ENCODE assay signal across 23 cellular contexts in genomic region chr18:27967938-27968803, GRCh38.
A peak's percentile ranks its signal among the peaks of the same experiment; 100 is the strongest.
DNase-seq lines count a peak whose midpoint lies in the region; ATAC-seq, FAIRE-seq and TF ChIP-seq lines count a peak whose summit lies in the region.
"Had no signal": no experiment of that assay in that cellular context is flagged by ENCODE, and none has a peak within 500 bp of the region (broad histone marks: within the 10 kb centered on the region; RNA-seq: fewer than 3 reads in every experiment).

No MANE protein-coding gene starts in this region.

- H3K4me2 ChIP-seq in HepG2 (ENCODE audit: low read depth, low read length), result no peak overlapping the region

- no peaks in the 10 kb centered on the region for H3K36me3 Mint-ChIP-seq in CD14-positive monocyte
- H3K36me3 Mint-ChIP-seq: CD4-positive, alpha-beta memory T cell; natural killer cell had no signal

- H3K4me1 ChIP-seq in HepG2 (ENCODE audit: insufficient read depth, low read length) (peaks cover 14% of the 10 kb centered on the region), right lobe of liver (no peaks in the 10 kb centered on the region)
- H3K4me1 ChIP-seq: gastroesophageal sphincter, thyroid gland had no signal

- in situ Hi-C loops in HepG2 (cut with HindIII; ENCODE audit: extremely low pct_ligation_motif_present, low pct_unique_long_range_greater_than_20kb), result no loop called here

- intact Hi-C loops in HepG2 (cut with micrococcal nuclease; ENCODE audit: unreplicated experiment) (loop anchor here (1.0 kb wide), 1 partner anchor 159 kb away; no protein-coding TSS in a partner anchor), right lobe of liver (cut with DNase I) (no loop called here), CD14-positive monocyte (cut with micrococcal nuclease) (no loop called here)

- H4K20me1 ChIP-seq in HepG2 (ENCODE audit: insufficient read depth, low read length), result no peaks in the 10 kb centered on the region

- BruUV-seq in HepG2 (replicated peaks; lab: Mats Ljungman, UMichigan), result no TSS peak

- FAIRE-seq in HepG2 (lab: Jason Lieb, UNC) (peak; percentile 18), urothelium cell line (lab: Jason Lieb, UNC) (no peak)
- FAIRE-seq: H54 had no signal

- H3K9me3 ChIP-seq in HepG2 (ENCODE audit: low read length), result no peaks in the 10 kb centered on the region
- H3K9me3 ChIP-seq in right lobe of liver, result no peaks in the 10 kb centered on the region
- H3K9me3 ChIP-seq: gastroesophageal sphincter, thyroid gland had no signal

- TF ChIP-seq CTCF in HepG2 (CRISPR knock-in tag; IDR thresholded peaks at IDR 0.05) (no peak), right lobe of liver (IDR thresholded peaks at IDR 0.05) (no peak), choroid plexus epithelial cell (conservative IDR thresholded peaks at IDR 0.05; ENCODE audit: low read depth, low read length) (no peak), CD14-positive monocyte (IDR thresholded peaks at IDR 0.05) (no peak)

- H3K27me3 ChIP-seq in HepG2 (ENCODE audit: control insufficient read depth in 1 of 2, insufficient read depth in 2 of 2, low read length in 2 of 2), result no peaks in the 10 kb centered on the region
- no peaks in the 10 kb centered on the region for H3K27me3 ChIP-seq in right lobe of liver
- H3K27me3 ChIP-seq: gastroesophageal sphincter, thyroid gland had no signal

- no peaks in the 10 kb centered on the region for H3K79me2 ChIP-seq in HepG2 (ENCODE audit: insufficient read depth, low read length)

- H3K4me3 ChIP-seq in HepG2 (replicated peaks in 1 of 3; ENCODE audit: insufficient read depth in 1 of 3, low read depth in 2 of 3, low read length in 3 of 3) (no peak overlapping the region), right lobe of liver (no peak overlapping the region), choroid plexus epithelial cell (ENCODE audit: low read depth, low read length) (no peak overlapping the region)
- H3K4me3 ChIP-seq: gastroesophageal sphincter, thyroid gland had no signal

- CTCF ChIA-PET in HepG2 (lab: Yijun Ruan, JAX; ENCODE audit: low intra/inter-chr PET ratio, low total read pairs), result no interaction called here

- ATAC-seq in HepG2 (peak; percentile 81), right lobe of liver (no peak)
- ATAC-seq: gastroesophageal sphincter, natural killer cell had no signal

- no peak for TF ChIP-seq RAD21 in HepG2 (CRISPR knock-in tag; IDR thresholded peaks at IDR 0.05)

- peak overlapping the region; percentile 25 for H3K27ac ChIP-seq in HepG2 (ENCODE audit: extremely low read length, insufficient read depth, low read length)
- H3K27ac ChIP-seq in right lobe of liver, result no peak overlapping the region
- H3K27ac ChIP-seq: gastroesophageal sphincter, thyroid gland, VCaP had no signal

- no peak overlapping the region for H2AFZ ChIP-seq in HepG2 (ENCODE audit: low read length)

- H3K4me1 Mint-ChIP-seq in CD14-positive monocyte, result no peaks in the 10 kb centered on the region
- H3K4me1 Mint-ChIP-seq: CD4-positive, alpha-beta memory T cell; natural killer cell had no signal

- no peak overlapping the region for H3K9ac ChIP-seq in HepG2 (ENCODE audit: insufficient read depth, low read depth, low read length)

- TF ChIP-seq EP300 in HepG2 (IDR thresholded peaks at IDR 0.05; ENCODE audit: low read depth in 2 of 2, low read length in 2 of 2) (peak in 1 of 2 experiments; percentile 45; a peak in 1 of 4 replicates), HepG2 (CRISPR knock-in tag; IDR thresholded peaks at IDR 0.05; ENCODE audit: borderline replicate concordance) (no peak)

- peak overlapping the region in 1 of 7 donors; percentile 6 for H3K27ac Mint-ChIP-seq in CD14-positive monocyte
- H3K27ac Mint-ChIP-seq: CD4-positive, alpha-beta memory T cell; natural killer cell had no signal

- no peaks in the 10 kb centered on the region for H3K27me3 Mint-ChIP-seq in CD14-positive monocyte (ENCODE audit: low read depth in 3 of 3)
- H3K27me3 Mint-ChIP-seq: CD4-positive, alpha-beta memory T cell had no signal

- no peak overlapping the region for H3K4me3 Mint-ChIP-seq in CD14-positive monocyte
- H3K4me3 Mint-ChIP-seq: CD4-positive, alpha-beta memory T cell; natural killer cell had no signal

- TF ChIP-seq POLR2A in HepG2 (IDR thresholded peaks at IDR 0.05; ENCODE audit: insufficient read depth in 1 of 2, low read depth in 2 of 2, low read length in 2 of 2) (no peak), right lobe of liver (IDR thresholded peaks at IDR 0.05) (no peak)

- 24% methylated on average over 4 of the region's 4 CpGs for WGBS in HepG2 (ENCODE audit: low lambda C conversion rate)
- WGBS in right lobe of liver (ENCODE audit: insufficient coverage, low coverage, low lambda C conversion rate, missing lambda C conversion rate), result 38% methylated on average over 3 of the region's 4 CpGs

- H3K36me3 ChIP-seq in HepG2 (replicated peaks in 1 of 2; ENCODE audit: control insufficient read depth in 1 of 2, insufficient read depth in 2 of 2, low read length in 2 of 2), result peaks cover 8% of the 10 kb centered on the region in 2 experiments; a peak in 3 of 5 replicates
- H3K36me3 ChIP-seq in right lobe of liver, result peaks cover 0 to 2% (median under 1%) of the 10 kb centered on the region in 4 donors
- H3K36me3 ChIP-seq: gastroesophageal sphincter, thyroid gland had no signal

- POLR2A ChIA-PET in HepG2 (lab: Yijun Ruan, JAX), result interaction anchor here (0.9 kb wide), 1 partner anchor 209 kb away, joined by 5 read pairs; the partner anchor contains the start of gene CDH2

- H3K9me3 Mint-ChIP-seq in CD14-positive monocyte, result peaks cover 0 to 9% (median 0%) of the 10 kb centered on the region in 7 donors

- DNase-seq in HepG2 (ENCODE audit: low spot score) (peak; percentile 55), right lobe of liver (no peak), choroid plexus epithelial cell (ENCODE audit: low read depth) (peak; percentile 31), kidney glomerular epithelial cell (lab: John Stamatoyannopoulos, UW) (peak; percentile 76), urothelium cell line (ENCODE audit: low spot score) (no peak), CD14-positive monocyte (ENCODE audit: low spot score) (no peak), GF-D8 (lab: John Stamatoyannopoulos, UW) (no peak)
- DNase-seq in stimulated activated CD4-positive, alpha-beta T cell treated with anti-CD3 and anti-CD28 coated beads, Interleukin-15, amount 100 ng/mL, for 24 hours, result no peak
- DNase-seq: activated naive CD4-positive, alpha-beta T cell treated with anti-CD3 and anti-CD28 coated beads, Interleukin-2, amount 50 U/mL, for 16 hours; activated T-cell treated with anti-CD3 and anti-CD28 coated beads, Interleukin-2, amount 50 U/mL, for 1 hour; CD4-positive, alpha-beta memory T cell; dermis blood vessel endothelial cell; KG1; mammary epithelial cell; natural killer cell; NCI-H2081; NCI-H524; stimulated activated naive CD4-positive, alpha-beta T cell; T-helper 1 cell; thyroid gland had no signal

TF ChIP-seq in HepG2, 621 proteins besides CTCF, POLR2A, EP300 and RAD21 (continues in another document):
- TF ChIP-seq POGK (CRISPR knock-in tag; conservative IDR thresholded peaks at IDR 0.05) (no peak), TBX2 (CRISPR knock-in tag; IDR thresholded peaks at IDR 0.05; ENCODE audit: borderline replicate concordance) (0 out of 2 replicates have a peak, but pooled peaks have one; percentile 32), GATAD2A (CRISPR knock-in tag; IDR thresholded peaks at IDR 0.05) (peak; percentile 62), ZBTB33 (CRISPR knock-in tag; IDR thresholded peaks at IDR 0.05) (no peak), HMG20A (CRISPR knock-in tag; IDR thresholded peaks at IDR 0.05; ENCODE audit: borderline replicate concordance) (no peak), HNF4A (CRISPR knock-in tag; IDR thresholded peaks at IDR 0.05) (0 out of 2 replicates have a peak, but pooled peaks have one; percentile 27), ISL2 (CRISPR knock-in tag; IDR thresholded peaks at IDR 0.05) (peak; percentile 54; the same call in 1 of the 2 replicates), BCL6 (CRISPR knock-in tag; IDR thresholded peaks at IDR 0.05) (0 out of 2 replicates have a peak, but pooled peaks have one; percentile 5), CREB1 (IDR thresholded peaks at IDR 0.05) (no peak), CREB1 (CRISPR knock-in tag; IDR thresholded peaks at IDR 0.05) (peak; percentile 36; the same call in 1 of the 2 replicates), NR2F6 (IDR thresholded peaks at IDR 0.05) (0 out of 2 replicates have a peak, but pooled peaks have one; percentile 27), NR2F6 (CRISPR knock-in tag; IDR thresholded peaks at IDR 0.05) (no peak), SOX13 (IDR thresholded peaks at IDR 0.05) (no peak), SOX13 (CRISPR knock-in tag; conservative IDR thresholded peaks at IDR 0.05 in 1 of 2, IDR thresholded peaks at IDR 0.05 in 1 of 2) (0 out of 4 replicates have a peak, but pooled peaks of 1 of the 2 experiments have one; percentile 46)

Comparison
In these comparisons a context has a peak if more than half of its experiments do, and no peak if none do; other contexts are left out.
1. DNase-seq: peak in HepG2 (single experiment), choroid plexus epithelial cell (single experiment) and kidney glomerular epithelial cell (single experiment); none in right lobe of liver (0 of 3), urothelium cell line (single experiment), CD14-positive monocyte (single experiment), GF-D8 (single experiment) and stimulated activated CD4-positive, alpha-beta T cell treated with anti-CD3 and anti-CD28 coated beads, Interleukin-15, amount 100 ng/mL, for 24 hours (single experiment).